In the genomic region with DNA sequence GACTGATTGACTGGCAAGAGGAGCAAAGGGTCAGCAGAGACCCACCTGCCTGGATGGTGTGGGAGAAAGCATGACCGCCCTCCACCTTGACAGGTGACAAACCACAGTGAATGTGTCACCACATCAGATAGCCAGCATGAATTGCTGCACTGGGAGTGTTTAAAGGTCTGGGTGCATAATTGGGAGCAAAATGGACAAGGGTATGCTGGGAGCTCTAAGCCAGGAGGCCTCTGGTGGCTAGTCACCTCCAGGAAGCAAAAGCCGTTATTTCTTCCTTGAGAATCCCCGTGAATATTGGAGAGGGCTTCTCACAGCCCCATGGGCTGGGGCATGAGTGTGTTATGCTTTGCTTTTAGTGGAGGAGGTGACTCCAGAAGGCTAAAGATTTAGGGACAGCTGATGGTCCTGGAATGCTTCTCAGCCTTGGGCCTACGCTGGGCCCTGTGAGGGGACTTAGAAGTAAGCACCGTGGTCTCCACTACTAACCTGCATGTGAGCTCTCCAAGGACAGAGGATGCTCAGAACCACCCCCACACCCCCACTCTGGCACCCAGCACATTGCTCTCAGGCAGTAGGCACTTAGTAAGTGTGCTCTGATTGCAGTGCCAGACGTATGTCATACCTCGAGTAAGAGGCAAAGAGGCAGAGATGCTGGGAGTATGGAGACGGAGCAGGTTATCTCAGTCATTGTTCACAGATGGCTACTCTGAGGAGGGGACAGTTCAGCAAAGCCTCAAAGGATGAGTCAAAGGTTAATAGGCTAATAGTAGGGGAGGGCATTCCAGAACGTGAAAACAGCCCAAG, we compare ENCODE assay signal across 12 cellular contexts. TPM values are rescaled to one million over a fixed set of nuclear protein-coding genes. Genes with fewer than 3 reads are reported as not detected.
A peak's percentile ranks its signal among the peaks of the same experiment; 100 is the strongest.
DNase-seq lines count a peak whose midpoint lies in the region; ATAC-seq and TF ChIP-seq lines count a peak whose summit lies in the region.
"Had no signal": no experiment of that assay in that cellular context is flagged by ENCODE, and none has a peak within 500 bp of the region (broad histone marks: within the 10 kb centered on the region; RNA-seq: fewer than 3 reads in every experiment).

No MANE protein-coding gene starts in this region.

- no peak for TF ChIP-seq RAD21 in HCT116 (IDR thresholded peaks at IDR 0.05; ENCODE audit: low read depth)

- H3K36me3 ChIP-seq in HCT116 (ENCODE audit: control insufficient read depth in 1 of 2, insufficient read depth in 2 of 2, low read length in 2 of 2), result no peaks in the 10 kb centered on the region
- H3K36me3 ChIP-seq: WERI-Rb-1 had no signal

- DNase-seq in HCT116 (ENCODE audit: low read depth, low spot score) (no peak), activated B cell treated with CpG ODN at 0.5 μM for 24 hours (no peak), glomerular visceral epithelial cell (ENCODE audit: extremely low spot score) (peak; percentile 12), NCI-H2196 (lab: John Stamatoyannopoulos, UW; ENCODE audit: unreplicated experiment) (no peak), HuH-7.5 (ENCODE audit: low spot score) (no peak), GM19240 (ENCODE audit: insufficient read length, low spot score) (no peak)
- peak in 1 of 2 donors; percentile 50 for DNase-seq in stimulated activated effector memory CD8-positive, alpha-beta T cell treated with anti-CD3 and anti-CD28 coated beads, Interleukin-12 subunit alpha, Interleukin-12 subunit beta, amount 100 ng/mL, for 72 hours (ENCODE audit: low spot score in 2 of 2)
- DNase-seq: GDM1; left ventricle myocardium superior; NCI-H1436; stimulated activated naive CD4-positive, alpha-beta T cell treated with Interleukin-2 at 50 U/mL for 16 hours; WERI-Rb-1 had no signal

- peaks cover 41% of the 10 kb centered on the region for H3K4me1 Mint-ChIP-seq in activated B cell treated with CpG ODN at 0.5 μM for 24 hours
- H3K4me1 Mint-ChIP-seq in stimulated activated effector memory CD8-positive, alpha-beta T cell treated with anti-CD3 and anti-CD28 coated beads, Interleukin-12 subunit alpha, Interleukin-12 subunit beta, amount 100 ng/mL, for 72 hours, result peaks cover 61% of the 10 kb centered on the region

- no peak for TF ChIP-seq POLR2A in HCT116 (IDR thresholded peaks at IDR 0.05; ENCODE audit: borderline replicate concordance, extremely low read depth, insufficient read depth, insufficient read length)

- RAD21 ChIA-PET in HCT116 (lab: Charles Lee; ENCODE audit: low non-redundant PET in 1 of 2, low total read pairs in 2 of 2, uncharacterized antibody in 2 of 2, unreplicated experiment in 2 of 2), result interaction anchor here in 1 of 2 experiments (2.8 kb wide), 1 partner anchor 112 kb away, joined by 13 read pairs; no protein-coding TSS in a partner anchor

- ATAC-seq in HCT116, result no peak
- no peak for ATAC-seq in activated B cell treated with CpG ODN at 0.5 μM for 24 hours (ENCODE audit: low read depth)
- no peak for ATAC-seq in stimulated activated effector memory CD8-positive, alpha-beta T cell treated with anti-CD3 and anti-CD28 coated beads, Interleukin-12 subunit alpha, Interleukin-12 subunit beta, amount 100 ng/mL, for 72 hours
- ATAC-seq: left ventricle myocardium superior had no signal

- no peaks in the 10 kb centered on the region for H3K27me3 Mint-ChIP-seq in activated B cell treated with CpG ODN at 0.5 μM for 24 hours

- peaks cover 21 to 69% of the 10 kb centered on the region in 2 experiments for H3K4me1 ChIP-seq in HCT116 (ENCODE audit: control insufficient read depth in 1 of 2, insufficient read depth in 2 of 2, low read length in 2 of 2)

- H3K4me3 ChIP-seq in HCT116 (replicated peaks in 1 of 2; ENCODE audit: low read depth in 1 of 2, low read length in 2 of 2), result no peak overlapping the region

- TF ChIP-seq CTCF in HCT116 (IDR thresholded peaks at IDR 0.05 in 2 of 3, conservative IDR thresholded peaks at IDR 0.05 in 1 of 3; ENCODE audit: borderline replicate concordance in 1 of 3, insufficient read depth in 1 of 3, low read depth in 2 of 3, low read length in 2 of 3) (no peak), activated B cell treated with CpG ODN at 0.5 μM for 24 hours (IDR thresholded peaks at IDR 0.05) (no peak)

- no peaks in the 10 kb centered on the region for H3K79me2 ChIP-seq in HCT116 (ENCODE audit: insufficient read depth, low read length)

- no peaks in the 10 kb centered on the region for H3K9me3 Mint-ChIP-seq in activated B cell treated with CpG ODN at 0.5 μM for 24 hours
- H3K9me3 Mint-ChIP-seq in stimulated activated effector memory CD8-positive, alpha-beta T cell treated with anti-CD3 and anti-CD28 coated beads, Interleukin-12 subunit alpha, Interleukin-12 subunit beta, amount 100 ng/mL, for 72 hours, result no peaks in the 10 kb centered on the region

- H3K27me3 ChIP-seq in HCT116 (ENCODE audit: insufficient read depth, low read length), result no peaks in the 10 kb centered on the region

- no peak overlapping the region for H2AFZ ChIP-seq in HCT116 (ENCODE audit: low read depth, low read length, poor library complexity, severe bottlenecking)

- CTCF ChIA-PET in HCT116 (lab: Charles Lee) (interaction anchor here (1.5 to 2.8 kb wide), 4 partner anchors 79 to 321 kb away, joined by 5 to 37 read pairs (median 8); no protein-coding TSS in a partner anchor), activated B cell treated with CpG ODN at 0.5 μM for 24 hours (lab: Charles Lee) (interaction anchor here (0.6 to 12.1 kb wide), 16 partner anchors 10 to 384 kb away, joined by 3 to 253 read pairs (median 6); partner anchors contain the start of gene IRF1)

- no peak overlapping the region; the same call in 1 of the 2 replicates for H3K9ac ChIP-seq in HCT116 (ENCODE audit: low read length)

- no peaks in the 10 kb centered on the region for H3K9me3 ChIP-seq in HCT116 (ENCODE audit: control insufficient read depth in 1 of 2, insufficient read depth in 1 of 2, low read depth in 1 of 2, low read length in 2 of 2)

- intact Hi-C loops in HCT116 (cut with micrococcal nuclease), result loop anchor here (5.0 to 10.0 kb wide), 2 partner anchors 205 to 432 kb away; partner anchors contain the start of gene SLC22A4
- intact Hi-C loops in activated B cell treated with CpG ODN at 0.5 μM for 24 hours (cut with micrococcal nuclease), result loop anchor here (2.0 to 10.0 kb wide), 7 partner anchors 32 to 605 kb away; partner anchors contain the start of genes GDF9, SLC22A4 and UQCRQ

- peak overlapping the region; percentile 88 for H3K27ac Mint-ChIP-seq in activated B cell treated with CpG ODN at 0.5 μM for 24 hours
- peak overlapping the region; percentile 95 for H3K27ac Mint-ChIP-seq in stimulated activated effector memory CD8-positive, alpha-beta T cell treated with anti-CD3 and anti-CD28 coated beads, Interleukin-12 subunit alpha, Interleukin-12 subunit beta, amount 100 ng/mL, for 72 hours

- no peak overlapping the region for H3K27ac ChIP-seq in HCT116 (ENCODE audit: low read depth, low read length)
- H3K27ac ChIP-seq: WERI-Rb-1 had no signal

- BruUV-seq in HCT116 (replicated peaks; lab: Mats Ljungman, UMichigan), result no TSS peak

- no peaks in the 10 kb centered on the region for H4K20me1 ChIP-seq in HCT116 (ENCODE audit: insufficient read depth)

- no peak overlapping the region for H3K4me3 Mint-ChIP-seq in activated B cell treated with CpG ODN at 0.5 μM for 24 hours
- no peak overlapping the region for H3K4me3 Mint-ChIP-seq in stimulated activated effector memory CD8-positive, alpha-beta T cell treated with anti-CD3 and anti-CD28 coated beads, Interleukin-12 subunit alpha, Interleukin-12 subunit beta, amount 100 ng/mL, for 72 hours

- POLR2A ChIA-PET in HCT116 (lab: Charles Lee), result interaction anchor here (1.4 to 1.8 kb wide), 3 partner anchors 9 to 206 kb away, joined by 4 to 10 read pairs (median 9); partner anchors contain the start of genes IRF1 and SLC22A4
- POLR2A ChIA-PET in activated B cell treated with CpG ODN at 0.5 μM for 24 hours (lab: Charles Lee), result interaction anchor here (1.1 to 8.8 kb wide), 12 partner anchors 10 to 113 kb away, joined by 4 to 163 read pairs (median 10); partner anchors contain the start of genes IRF1 and RAD50

- no peaks in the 10 kb centered on the region for H3K9me2 ChIP-seq in HCT116 (ENCODE audit: insufficient read depth)

- H3K36me3 Mint-ChIP-seq in activated B cell treated with CpG ODN at 0.5 μM for 24 hours (ENCODE audit: low read depth), result no peaks in the 10 kb centered on the region
- H3K36me3 Mint-ChIP-seq in stimulated activated effector memory CD8-positive, alpha-beta T cell treated with anti-CD3 and anti-CD28 coated beads, Interleukin-12 subunit alpha, Interleukin-12 subunit beta, amount 100 ng/mL, for 72 hours, result peaks cover 15% of the 10 kb centered on the region

- 0 out of 2 replicates have a peak overlapping the region, but pooled peaks have one; percentile 90 for H3K4me2 ChIP-seq in HCT116 (ENCODE audit: low read length)

TF ChIP-seq in HCT116, 20 proteins besides CTCF, POLR2A, EP300 and RAD21:
- TF ChIP-seq, protein P1, sequence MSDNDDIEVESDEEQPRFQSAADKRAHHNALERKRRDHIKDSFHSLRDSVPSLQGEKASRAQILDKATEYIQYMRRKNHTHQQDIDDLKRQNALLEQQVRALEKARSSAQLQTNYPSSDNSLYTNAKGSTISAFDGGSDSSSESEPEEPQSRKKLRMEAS (IDR thresholded peaks at IDR 0.05), result no peak

RNA-seq across cellular contexts. Expression of gene IRF1, which starts 9.1 kb away (rescaled TPM):
- 30.1 TPM for total RNA-seq in HCT116 (2021; ENCODE audit: unreplicated experiment)
- 16.5 and 26.0 TPM in 2 replicates for polyA plus RNA-seq in HCT116 (2012)
- total RNA-seq in activated B cell treated with CpG ODN at 0.5 μM for 24 hours, result 126 and 134 TPM in 2 replicates

RNA-seq across cellular contexts. Expression of gene IL5, which starts 43.7 kb away (rescaled TPM):
- total RNA-seq in HCT116 (2021; ENCODE audit: unreplicated experiment) (not detected), activated B cell treated with CpG ODN at 0.5 μM for 24 hours (not detected in 2 replicates)
- not detected in 2 replicates for polyA plus RNA-seq in HCT116 (2012)
- total RNA-seq: left ventricle myocardium superior had no signal

RNA-seq across cellular contexts. Expression of gene RAD50, which starts 57.1 kb away (rescaled TPM):
- 43.6 TPM for total RNA-seq in HCT116 (2021; ENCODE audit: unreplicated experiment)
- 24.9 and 30.5 TPM in 2 replicates for polyA plus RNA-seq in HCT116 (2012)
- total RNA-seq in activated B cell treated with CpG ODN at 0.5 μM for 24 hours, result 42.5 and 42.6 TPM in 2 replicates
